In the genomic region with DNA sequence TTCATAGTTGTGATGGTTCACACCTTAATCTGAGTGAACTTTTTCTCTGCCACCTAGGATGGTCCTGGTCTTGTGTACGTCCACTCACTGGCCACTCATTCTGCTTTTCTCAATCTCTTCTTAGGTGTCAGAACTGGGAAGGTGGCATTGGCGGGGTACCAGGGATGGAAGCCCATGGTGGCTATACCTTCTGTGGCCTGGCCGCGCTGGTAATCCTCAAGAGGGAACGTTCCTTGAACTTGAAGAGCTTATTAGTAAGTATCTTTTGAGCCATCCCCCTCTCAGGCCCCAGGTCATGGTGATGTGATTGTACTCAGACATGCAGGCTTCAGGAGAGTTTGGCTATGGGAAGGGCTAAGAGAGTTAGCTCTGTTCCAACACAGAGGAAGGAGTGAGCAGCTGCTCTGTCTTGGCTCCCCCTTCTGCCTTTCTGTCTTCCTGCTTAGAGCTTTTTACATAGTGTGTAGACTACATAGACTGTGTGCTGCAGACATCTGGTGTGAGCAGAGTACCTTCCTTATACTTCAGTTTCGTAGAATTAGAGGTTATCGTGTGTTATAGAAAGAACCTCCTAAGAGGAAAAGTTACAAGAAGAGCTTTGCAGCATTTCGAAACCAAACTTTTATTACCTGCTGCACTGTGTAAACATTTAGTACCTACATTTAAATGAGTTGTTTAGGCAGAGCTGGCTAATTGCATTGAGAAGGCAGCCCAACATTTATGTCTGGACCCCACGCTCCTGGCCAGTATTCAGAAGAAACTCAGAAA, we compare ENCODE assay signal across 25 cellular contexts. TPM values are rescaled to one million over a fixed set of nuclear protein-coding genes. Genes with fewer than 3 reads are reported as not detected.
DNase-seq lines count a peak whose midpoint lies in the region; ATAC-seq, FAIRE-seq and TF ChIP-seq lines count a peak whose summit lies in the region.
"Had no signal": no experiment of that assay in that cellular context is flagged by ENCODE, and none has a peak within 500 bp of the region (broad histone marks: within the 10 kb centered on the region; RNA-seq: fewer than 3 reads in every experiment).

No MANE protein-coding gene starts in this region.

- peaks cover 11 to 21% of the 10 kb centered on the region in 2 donors for H3K4me1 Mint-ChIP-seq in natural killer cell treated with Interleukin-12 subunit alpha and Interleukin-12 subunit beta and Interleukin-15 and Interleukin-18, amount 100 ng/mL, for 72 hours (ENCODE audit: low read depth in 2 of 2)
- H3K4me1 Mint-ChIP-seq in natural killer cell (peaks cover 13 to 18% of the 10 kb centered on the region in 2 donors), neural crest cell (no peaks in the 10 kb centered on the region)
- H3K4me1 Mint-ChIP-seq in dendritic cell treated with granulocyte-macrophage colony-stimulating factor and Interleukin-4, amounts not matched to agents 40 ng/mL and 50 ng/mL, for 4 days (ENCODE audit: low read depth) = peaks cover 57% of the 10 kb centered on the region
- H3K4me1 Mint-ChIP-seq in activated CD4-positive, alpha-beta memory T cell treated with anti-CD3 and anti-CD28 coated beads, Interleukin-2, amount 10 ng/mL, durations not matched to agents 7 days and 5 days = no peaks in the 10 kb centered on the region
- H3K4me1 Mint-ChIP-seq: GM23338 had no signal

- H3K27me3 ChIP-seq in vagina = no peaks in the 10 kb centered on the region
- H3K27me3 ChIP-seq: BLaER1 had no signal

- peaks cover 0 to 28% of the 10 kb centered on the region in 2 donors for H3K36me3 ChIP-seq in vagina

- H3K36me3 Mint-ChIP-seq in natural killer cell treated with Interleukin-12 subunit alpha and Interleukin-12 subunit beta and Interleukin-15 and Interleukin-18, amount 100 ng/mL, for 72 hours = no peaks in the 10 kb centered on the region
- H3K36me3 Mint-ChIP-seq in natural killer cell (peaks cover 8% of the 10 kb centered on the region), neural crest cell (ENCODE audit: low read depth) (peaks cover 6% of the 10 kb centered on the region)
- H3K36me3 Mint-ChIP-seq in dendritic cell treated with granulocyte-macrophage colony-stimulating factor and Interleukin-4, amounts not matched to agents 40 ng/mL and 50 ng/mL, for 4 days (ENCODE audit: low read depth) = peaks cover 30% of the 10 kb centered on the region
- H3K36me3 Mint-ChIP-seq in activated CD4-positive, alpha-beta memory T cell treated with anti-CD3 and anti-CD28 coated beads, Interleukin-2, amount 10 ng/mL, durations not matched to agents 7 days and 5 days (ENCODE audit: low read depth) = peaks cover 30% of the 10 kb centered on the region

- no peak for TF ChIP-seq POLR2A in vagina (IDR thresholded peaks at IDR 0.05)

- H3K4me3 Mint-ChIP-seq in natural killer cell treated with Interleukin-12 subunit alpha and Interleukin-12 subunit beta and Interleukin-15 and Interleukin-18, amount 100 ng/mL, for 72 hours = no peak overlapping the region
- H3K4me3 Mint-ChIP-seq in natural killer cell (no peak overlapping the region), neural crest cell (no peak overlapping the region)
- H3K4me3 Mint-ChIP-seq in dendritic cell treated with granulocyte-macrophage colony-stimulating factor and Interleukin-4, amounts not matched to agents 40 ng/mL and 50 ng/mL, for 4 days = no peak overlapping the region
- no peak overlapping the region for H3K4me3 Mint-ChIP-seq in activated CD4-positive, alpha-beta memory T cell treated with anti-CD3 and anti-CD28 coated beads, Interleukin-2, amount 10 ng/mL, durations not matched to agents 7 days and 5 days
- H3K4me3 Mint-ChIP-seq: CD4-positive, CD25-positive, alpha-beta regulatory T cell; GM23338; HFFc6; IgD-negative memory B cell had no signal

- H3K4me3 ChIP-seq in vagina = no peak overlapping the region
- H3K4me3 ChIP-seq: BLaER1, GM23338, HAP-1 had no signal

- peak; percentile 40 for FAIRE-seq in urothelium cell line (lab: Jason Lieb, UNC)
- FAIRE-seq: GM18507 had no signal

- H3K9me3 Mint-ChIP-seq in natural killer cell treated with Interleukin-12 subunit alpha and Interleukin-12 subunit beta and Interleukin-15 and Interleukin-18, amount 100 ng/mL, for 72 hours = no peaks in the 10 kb centered on the region
- H3K9me3 Mint-ChIP-seq in natural killer cell = no peaks in the 10 kb centered on the region
- no peaks in the 10 kb centered on the region for H3K9me3 Mint-ChIP-seq in dendritic cell treated with granulocyte-macrophage colony-stimulating factor and Interleukin-4, amounts not matched to agents 40 ng/mL and 50 ng/mL, for 4 days
- H3K9me3 Mint-ChIP-seq in neural crest cell = no peaks in the 10 kb centered on the region
- no peaks in the 10 kb centered on the region for H3K9me3 Mint-ChIP-seq in activated CD4-positive, alpha-beta memory T cell treated with anti-CD3 and anti-CD28 coated beads, Interleukin-2, amount 10 ng/mL, durations not matched to agents 7 days and 5 days
- H3K9me3 Mint-ChIP-seq: CD4-positive, CD25-positive, alpha-beta regulatory T cell; GM23338; HFFc6; IgD-negative memory B cell had no signal

- ATAC-seq in natural killer cell treated with Interleukin-12 subunit alpha and Interleukin-12 subunit beta and Interleukin-15 and Interleukin-18, amount 100 ng/mL, for 72 hours = no peak
- ATAC-seq in natural killer cell = no peak
- ATAC-seq: GM23338, Panc1 had no signal

- no peak for TF ChIP-seq CTCF in natural killer cell (IDR thresholded peaks at IDR 0.05)
- TF ChIP-seq CTCF in neural crest cell (conservative IDR thresholded peaks at IDR 0.05) = no peak
- no peak for TF ChIP-seq CTCF in vagina (IDR thresholded peaks at IDR 0.05)

- intact Hi-C loops in natural killer cell (cut with micrococcal nuclease) = no loop called here
- intact Hi-C loops in dendritic cell treated with granulocyte-macrophage colony-stimulating factor and Interleukin-4, amounts not matched to agents 40 ng/mL and 50 ng/mL, for 4 days (cut with micrococcal nuclease) = no loop called here
- intact Hi-C loops in vagina (cut with DNase I) = no loop called here

- no peak overlapping the region for H3K27ac ChIP-seq in vagina
- H3K27ac ChIP-seq: BLaER1, RWPE1 had no signal

- CTCF ChIA-PET in activated CD4-positive, alpha-beta memory T cell treated with anti-CD3 and anti-CD28 coated beads, Interleukin-2, amount 10 ng/mL, durations not matched to agents 7 days and 5 days (lab: Charles Lee) = no interaction called here

- POLR2A ChIA-PET in activated CD4-positive, alpha-beta memory T cell treated with anti-CD3 and anti-CD28 coated beads, Interleukin-2, amount 10 ng/mL, durations not matched to agents 7 days and 5 days (lab: Charles Lee) = no interaction called here

- no peaks in the 10 kb centered on the region for H3K9me3 ChIP-seq in vagina
- H3K9me3 ChIP-seq: BLaER1, HAP-1 had no signal

- peak overlapping the region; percentile 7 to 45 for H3K27ac Mint-ChIP-seq in natural killer cell treated with Interleukin-12 subunit alpha and Interleukin-12 subunit beta and Interleukin-15 and Interleukin-18, amount 100 ng/mL, for 72 hours
- no peak overlapping the region for H3K27ac Mint-ChIP-seq in natural killer cell
- H3K27ac Mint-ChIP-seq in dendritic cell treated with granulocyte-macrophage colony-stimulating factor and Interleukin-4, amounts not matched to agents 40 ng/mL and 50 ng/mL, for 4 days = peak overlapping the region; percentile 50
- H3K27ac Mint-ChIP-seq in neural crest cell (ENCODE audit: unreplicated experiment) = peak overlapping the region; percentile 62
- no peak overlapping the region for H3K27ac Mint-ChIP-seq in activated CD4-positive, alpha-beta memory T cell treated with anti-CD3 and anti-CD28 coated beads, Interleukin-2, amount 10 ng/mL, durations not matched to agents 7 days and 5 days
- H3K27ac Mint-ChIP-seq: GM23338, HFFc6, IgD-negative memory B cell had no signal

- DNase-seq in natural killer cell treated with Interleukin-12 subunit alpha and Interleukin-12 subunit beta and Interleukin-15 and Interleukin-18, amount 100 ng/mL, for 72 hours (ENCODE audit: low spot score) = no peak
- DNase-seq in natural killer cell (no peak), neural crest cell (ENCODE audit: low read depth, low spot score) (no peak), urothelium cell line (ENCODE audit: low spot score) (no peak), vagina (ENCODE audit: extremely low spot score in 2 of 2) (no peak), hippocampal formation (lab: John Stamatoyannopoulos, UW) (no peak)
- DNase-seq in activated CD4-positive, alpha-beta memory T cell treated with anti-CD3 and anti-CD28 coated beads, Interleukin-2, amount 10 ng/mL, durations not matched to agents 7 days and 5 days = no peak
- DNase-seq: CD4-positive, CD25-positive, alpha-beta regulatory T cell; DMS153; DND-41; HFFc6; NCI-H1417; NCI-H1694 treated with DMSO at 0.1 percent for 48 hours; NCI-H2081; NCI-H2227 treated with DMSO at 0.1 percent for 48 hours; NCI-H69; SHP77 had no signal

- no peaks in the 10 kb centered on the region for H3K27me3 Mint-ChIP-seq in natural killer cell treated with Interleukin-12 subunit alpha and Interleukin-12 subunit beta and Interleukin-15 and Interleukin-18, amount 100 ng/mL, for 72 hours
- no peaks in the 10 kb centered on the region for H3K27me3 Mint-ChIP-seq in natural killer cell (ENCODE audit: low read depth in 2 of 2)
- no peaks in the 10 kb centered on the region for H3K27me3 Mint-ChIP-seq in dendritic cell treated with granulocyte-macrophage colony-stimulating factor and Interleukin-4, amounts not matched to agents 40 ng/mL and 50 ng/mL, for 4 days
- no peaks in the 10 kb centered on the region for H3K27me3 Mint-ChIP-seq in neural crest cell (ENCODE audit: low read depth)
- no peaks in the 10 kb centered on the region for H3K27me3 Mint-ChIP-seq in activated CD4-positive, alpha-beta memory T cell treated with anti-CD3 and anti-CD28 coated beads, Interleukin-2, amount 10 ng/mL, durations not matched to agents 7 days and 5 days
- H3K27me3 Mint-ChIP-seq: CD4-positive, CD25-positive, alpha-beta regulatory T cell; IgD-negative memory B cell had no signal

- H3K4me1 ChIP-seq in vagina = no peaks in the 10 kb centered on the region
- H3K4me1 ChIP-seq: HAP-1 had no signal

RNA-seq across cellular contexts. Expression of gene FNTB, which starts 54.2 kb away (rescaled TPM):
- 10 to 100 TPM; 13.4 to 30.9 TPM for total RNA-seq in natural killer cell treated with Interleukin-12 subunit alpha and Interleukin-12 subunit beta and Interleukin-15 and Interleukin-18, amount 100 ng/mL, for 72 hours
- 1 to 10 TPM; 4.0 to 8.7 (median 8.4) TPM for total RNA-seq in natural killer cell
- 28.6 and 37.3 TPM in 2 replicates for total RNA-seq in neural crest cell
- 13.3 TPM for total RNA-seq in vagina
- total RNA-seq in activated CD4-positive, alpha-beta memory T cell treated with anti-CD3 and anti-CD28 coated beads, Interleukin-2, amount 10 ng/mL, durations not matched to agents 7 days and 5 days = 10 to 100 TPM; 12.3 to 16.1 TPM

Comparison
In these comparisons a context has a peak if more than half of its experiments do, and no peak if none do; other contexts are left out.
1. H3K27ac Mint-ChIP-seq: peak in natural killer cell treated with Interleukin-12 subunit alpha and Interleukin-12 subunit beta and Interleukin-15 and Interleukin-18, amount 100 ng/mL, for 72 hours (2 of 2), dendritic cell treated with granulocyte-macrophage colony-stimulating factor and Interleukin-4, amounts not matched to agents 40 ng/mL and 50 ng/mL, for 4 days (single experiment) and neural crest cell (single experiment); none in natural killer cell (0 of 2) and activated CD4-positive, alpha-beta memory T cell treated with anti-CD3 and anti-CD28 coated beads, Interleukin-2, amount 10 ng/mL, durations not matched to agents 7 days and 5 days (single experiment).